11 cellular contexts compared by ENCODE assay signal in the genomic region with DNA sequence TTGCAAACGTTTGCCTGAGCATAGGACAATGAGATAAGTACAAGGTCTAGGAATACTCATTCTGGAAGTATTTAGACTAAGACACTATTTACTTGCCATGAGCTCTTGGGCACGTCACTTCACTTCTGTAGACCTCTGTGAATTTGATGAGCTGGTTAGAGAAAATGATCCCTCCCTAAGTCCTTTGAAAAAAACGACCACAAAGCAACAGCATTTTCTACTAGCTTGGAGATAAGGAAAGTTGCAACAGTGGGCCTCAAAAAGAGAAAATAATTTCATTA. TPM values are rescaled to one million over a fixed set of nuclear protein-coding genes. Genes with fewer than 3 reads are reported as not detected.
DNase-seq lines count a peak whose midpoint lies in the region; TF ChIP-seq lines count a peak whose summit lies in the region.
"Had no signal": no experiment of that assay in that cellular context is flagged by ENCODE, and none has a peak within 500 bp of the region (broad histone marks: within the 10 kb centered on the region; RNA-seq: fewer than 3 reads in every experiment).

No MANE protein-coding gene starts in this region.

- peaks cover 10% of the 10 kb centered on the region for H3K27me3 Mint-ChIP-seq in nephron progenitor cell (ENCODE audit: low read depth, poor library complexity)
- peaks cover 23% of the 10 kb centered on the region for H3K27me3 Mint-ChIP-seq in activated naive CD4-positive, alpha-beta T cell treated with anti-CD3 and anti-CD28 coated beads for 36 hours (ENCODE audit: low read depth)

- DNase-seq in epithelial cell of proximal tubule (ENCODE audit: low read depth): no peak
- no peak for DNase-seq in nephron progenitor cell
- DNase-seq in COLO668 (lab: John Stamatoyannopoulos, UW; ENCODE audit: unreplicated experiment): no peak
- no peak for DNase-seq in mesenteric fat pad (ENCODE audit: low spot score)
- DNase-seq in activated naive CD4-positive, alpha-beta T cell treated with anti-CD3 and anti-CD28 coated beads for 36 hours: no peak
- DNase-seq in NCI-H2081 (lab: John Stamatoyannopoulos, UW): no peak
- DNase-seq: CD8-positive, alpha-beta memory T cell; stimulated activated CD4-positive, alpha-beta T cell treated with anti-CD3 and anti-CD28 coated beads, Interleukin-4, amount 100 ng/mL, for 4 hours; T-helper 1 cell had no signal

- H3K27ac ChIP-seq in ACC112 (ENCODE audit: low read depth, low read length): peak overlapping the region; percentile 96
- H3K27ac ChIP-seq in OCI-LY3 (ENCODE audit: low read length): no peak overlapping the region

- peak overlapping the region; percentile 99 for H3K4me3 Mint-ChIP-seq in nephron progenitor cell
- no peak overlapping the region for H3K4me3 Mint-ChIP-seq in activated naive CD4-positive, alpha-beta T cell treated with anti-CD3 and anti-CD28 coated beads for 36 hours
- H3K4me3 Mint-ChIP-seq: CD8-positive, alpha-beta memory T cell had no signal

- H2AFZ ChIP-seq in ACC112 (ENCODE audit: low read length, unreplicated experiment) (no peak overlapping the region), OCI-LY3 (ENCODE audit: low read depth, low read length) (peak overlapping the region; percentile 91)

- peaks cover 18% of the 10 kb centered on the region for H3K4me1 Mint-ChIP-seq in nephron progenitor cell
- H3K4me1 Mint-ChIP-seq in activated naive CD4-positive, alpha-beta T cell treated with anti-CD3 and anti-CD28 coated beads for 36 hours (ENCODE audit: low read depth): peaks cover 5% of the 10 kb centered on the region

- H3K9me3 Mint-ChIP-seq in nephron progenitor cell: peaks cover 6% of the 10 kb centered on the region
- H3K9me3 Mint-ChIP-seq in activated naive CD4-positive, alpha-beta T cell treated with anti-CD3 and anti-CD28 coated beads for 36 hours: peaks cover 2% of the 10 kb centered on the region

- H3K36me3 ChIP-seq in ACC112 (ENCODE audit: insufficient read depth, low read length) (peaks cover 15% of the 10 kb centered on the region; the same call in 1 of the 2 replicates), OCI-LY3 (replicated peaks; ENCODE audit: low read depth, low read length) (no peaks in the 10 kb centered on the region)

- H3K4me3 ChIP-seq in ACC112 (ENCODE audit: low read depth, low read length) (peak overlapping the region; percentile 96), OCI-LY3 (ENCODE audit: low read length) (peak overlapping the region; percentile 87), epithelial cell of proximal tubule (ENCODE audit: low read depth, low read length) (peak overlapping the region; percentile 87)

- no peaks in the 10 kb centered on the region for H3K27me3 ChIP-seq in ACC112 (ENCODE audit: insufficient read depth, low read length)
- peaks cover 7% of the 10 kb centered on the region; the same call in 1 of the 2 replicates for H3K27me3 ChIP-seq in OCI-LY3 (ENCODE audit: low read depth, low read length)

- H3K4me2 ChIP-seq in OCI-LY3 (ENCODE audit: low read length): peak overlapping the region; percentile 97

- intact Hi-C loops in activated naive CD4-positive, alpha-beta T cell treated with anti-CD3 and anti-CD28 coated beads for 36 hours (cut with micrococcal nuclease): no loop called here

- H3K79me2 ChIP-seq in ACC112 (ENCODE audit: control insufficient read depth, insufficient read depth, low read length, unreplicated experiment) (peaks cover 55% of the 10 kb centered on the region), OCI-LY3 (ENCODE audit: low read length) (no peaks in the 10 kb centered on the region)

- peak overlapping the region; percentile 53 for H3K27ac Mint-ChIP-seq in nephron progenitor cell
- H3K27ac Mint-ChIP-seq in activated naive CD4-positive, alpha-beta T cell treated with anti-CD3 and anti-CD28 coated beads for 36 hours: no peak overlapping the region
- H3K27ac Mint-ChIP-seq: CD8-positive, alpha-beta memory T cell had no signal

- no peaks in the 10 kb centered on the region for H3K9me3 ChIP-seq in OCI-LY3 (ENCODE audit: insufficient read depth, low read length)

- CTCF ChIA-PET in activated naive CD4-positive, alpha-beta T cell treated with anti-CD3 and anti-CD28 coated beads for 36 hours (lab: Charles Lee): interaction anchor here (0.6 kb wide), 1 partner anchor 38 kb away, joined by 5 read pairs; no protein-coding TSS in a partner anchor

- no peaks in the 10 kb centered on the region for H4K20me1 ChIP-seq in OCI-LY3 (ENCODE audit: insufficient read depth, low read length)

- H3K9ac ChIP-seq in OCI-LY3 (ENCODE audit: low read length): peak overlapping the region; percentile 8; the same call in 1 of the 2 replicates

- H3K36me3 Mint-ChIP-seq in nephron progenitor cell (ENCODE audit: low read depth): peaks cover 6% of the 10 kb centered on the region
- H3K36me3 Mint-ChIP-seq in activated naive CD4-positive, alpha-beta T cell treated with anti-CD3 and anti-CD28 coated beads for 36 hours (ENCODE audit: low read depth): peaks cover 2% of the 10 kb centered on the region
- H3K36me3 Mint-ChIP-seq: CD8-positive, alpha-beta memory T cell had no signal

- peaks cover 31% of the 10 kb centered on the region for H3K4me1 ChIP-seq in ACC112 (ENCODE audit: control insufficient read depth, insufficient read depth, low read length, unreplicated experiment)
- H3K4me1 ChIP-seq in OCI-LY3 (ENCODE audit: low read length): peaks cover 4% of the 10 kb centered on the region

- TF ChIP-seq CTCF in OCI-LY3 (IDR thresholded peaks at IDR 0.05; ENCODE audit: low read depth, low read length): no peak
- no peak for TF ChIP-seq CTCF in epithelial cell of proximal tubule (conservative IDR thresholded peaks at IDR 0.05; ENCODE audit: low read depth, low read length)
- TF ChIP-seq CTCF in nephron progenitor cell (IDR thresholded peaks at IDR 0.05): no peak

RNA-seq across cellular contexts. Expression of gene LURAP1L, which starts 1.9 kb away (rescaled TPM):
- total RNA-seq in epithelial cell of proximal tubule (5.2 and 11.8 TPM in 2 replicates), mesenteric fat pad (21.7 TPM)
- not detected for total RNA-seq in activated naive CD4-positive, alpha-beta T cell treated with anti-CD3 and anti-CD28 coated beads for 36 hours
- total RNA-seq: CD8-positive, alpha-beta memory T cell had no signal
